1 cellular context compared by ENCODE assay signal in the genomic region with DNA sequence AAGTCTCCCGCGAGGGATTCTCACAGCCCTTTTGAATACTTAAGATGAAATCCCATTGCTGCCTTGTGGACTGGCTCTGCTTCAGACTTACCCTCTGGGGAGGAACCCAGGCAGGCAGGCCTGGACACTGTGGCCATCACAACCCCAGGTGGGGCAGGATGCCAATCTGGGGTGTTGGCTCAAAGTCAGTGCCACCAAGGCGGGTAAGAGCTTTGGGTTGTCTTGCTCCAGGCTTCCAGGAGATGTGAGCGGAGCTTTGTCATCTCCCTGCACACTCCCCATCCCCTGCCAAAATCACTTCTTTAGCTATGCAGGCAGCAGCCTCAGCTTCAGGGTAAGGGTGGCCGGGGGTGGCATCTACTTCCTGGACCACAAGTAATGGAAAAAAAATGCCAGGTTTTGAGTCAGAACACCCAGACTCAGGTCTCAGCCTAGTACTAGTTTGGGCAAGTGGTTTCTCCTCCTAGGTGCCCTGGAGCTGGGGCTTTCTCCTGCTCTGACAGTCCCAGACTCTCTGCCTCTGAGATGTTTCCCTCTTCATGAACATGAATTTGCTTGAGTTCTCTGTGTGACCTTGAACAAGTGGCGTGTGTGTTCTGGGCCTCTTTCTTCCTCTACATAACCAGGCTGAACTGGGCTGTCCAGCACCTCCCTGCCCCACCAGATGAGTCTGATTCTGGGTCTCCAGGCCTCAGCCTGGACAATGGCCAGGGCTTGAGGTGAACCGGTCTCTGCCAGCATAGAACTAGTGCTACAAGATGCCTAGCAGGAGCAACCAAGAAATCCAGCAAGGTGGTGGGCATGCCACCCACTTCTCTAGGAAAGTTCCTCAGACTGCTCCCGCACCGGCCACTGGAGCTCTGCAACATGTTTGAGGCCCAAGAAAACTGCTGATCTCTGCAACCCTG.
TF ChIP-seq lines count a peak whose summit lies in the region.

No MANE protein-coding gene starts in this region.

TF ChIP-seq in SK-N-SH treated with all-trans-retinoic acid at 6 μM for 48 hours, 23 proteins besides CTCF, POLR2A, EP300 and RAD21 (continued from another document):
- no peak for TF ChIP-seq CSRNP3 (CRISPR knock-in tag; IDR thresholded peaks at IDR 0.05)
- no peak for TF ChIP-seq ZNF8 (CRISPR knock-in tag; IDR thresholded peaks at IDR 0.05)
- no peak for TF ChIP-seq POU6F1 (CRISPR knock-in tag; IDR thresholded peaks at IDR 0.05; ENCODE audit: borderline replicate concordance, low read depth)
- no peak for TF ChIP-seq ZNF70 (CRISPR knock-in tag; IDR thresholded peaks at IDR 0.05)
- no peak for TF ChIP-seq ARNTL (CRISPR knock-in tag; IDR thresholded peaks at IDR 0.05; ENCODE audit: borderline replicate concordance, low read depth)
